ENCODE assay signal across 1 cellular context in the genomic region with DNA sequence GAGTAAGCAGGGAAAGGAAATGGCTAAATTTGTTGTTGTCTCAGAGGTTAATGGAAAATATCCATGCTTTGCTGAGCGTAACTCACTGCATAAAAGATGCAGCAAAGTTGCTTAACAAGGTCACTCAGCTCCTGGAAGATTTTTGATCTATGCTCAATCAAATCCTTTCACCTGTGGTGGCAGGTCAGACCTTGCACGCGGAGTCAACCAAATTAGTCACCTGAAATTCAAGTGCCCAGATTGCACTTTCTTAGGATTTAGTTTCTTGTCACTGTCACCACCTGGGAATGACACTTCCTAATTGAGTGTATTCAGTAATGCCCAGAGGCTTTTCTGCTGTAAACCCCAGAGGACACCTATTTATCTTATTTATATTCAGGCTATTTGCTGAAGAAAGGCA.
TF ChIP-seq lines count a peak whose summit lies in the region.

No MANE protein-coding gene starts in this region.

TF ChIP-seq in GM23338, 12 proteins besides CTCF, POLR2A, EP300 and RAD21:
- TF ChIP-seq ZNF331 (CRISPR knock-in tag; IDR thresholded peaks at IDR 0.05; ENCODE audit: low read depth) (no peak), EZH2 (IDR thresholded peaks at IDR 0.05; ENCODE audit: low read depth, unreplicated experiment) (no peak), POLR2AphosphoS5 (IDR thresholded peaks at IDR 0.05; ENCODE audit: low read depth) (no peak), EZH2phosphoT487 (IDR thresholded peaks at IDR 0.05; ENCODE audit: unreplicated experiment) (no peak), STAT1 (IDR thresholded peaks at IDR 0.05; ENCODE audit: unreplicated experiment) (no peak)
- TF ChIP-seq, protein P1, sequence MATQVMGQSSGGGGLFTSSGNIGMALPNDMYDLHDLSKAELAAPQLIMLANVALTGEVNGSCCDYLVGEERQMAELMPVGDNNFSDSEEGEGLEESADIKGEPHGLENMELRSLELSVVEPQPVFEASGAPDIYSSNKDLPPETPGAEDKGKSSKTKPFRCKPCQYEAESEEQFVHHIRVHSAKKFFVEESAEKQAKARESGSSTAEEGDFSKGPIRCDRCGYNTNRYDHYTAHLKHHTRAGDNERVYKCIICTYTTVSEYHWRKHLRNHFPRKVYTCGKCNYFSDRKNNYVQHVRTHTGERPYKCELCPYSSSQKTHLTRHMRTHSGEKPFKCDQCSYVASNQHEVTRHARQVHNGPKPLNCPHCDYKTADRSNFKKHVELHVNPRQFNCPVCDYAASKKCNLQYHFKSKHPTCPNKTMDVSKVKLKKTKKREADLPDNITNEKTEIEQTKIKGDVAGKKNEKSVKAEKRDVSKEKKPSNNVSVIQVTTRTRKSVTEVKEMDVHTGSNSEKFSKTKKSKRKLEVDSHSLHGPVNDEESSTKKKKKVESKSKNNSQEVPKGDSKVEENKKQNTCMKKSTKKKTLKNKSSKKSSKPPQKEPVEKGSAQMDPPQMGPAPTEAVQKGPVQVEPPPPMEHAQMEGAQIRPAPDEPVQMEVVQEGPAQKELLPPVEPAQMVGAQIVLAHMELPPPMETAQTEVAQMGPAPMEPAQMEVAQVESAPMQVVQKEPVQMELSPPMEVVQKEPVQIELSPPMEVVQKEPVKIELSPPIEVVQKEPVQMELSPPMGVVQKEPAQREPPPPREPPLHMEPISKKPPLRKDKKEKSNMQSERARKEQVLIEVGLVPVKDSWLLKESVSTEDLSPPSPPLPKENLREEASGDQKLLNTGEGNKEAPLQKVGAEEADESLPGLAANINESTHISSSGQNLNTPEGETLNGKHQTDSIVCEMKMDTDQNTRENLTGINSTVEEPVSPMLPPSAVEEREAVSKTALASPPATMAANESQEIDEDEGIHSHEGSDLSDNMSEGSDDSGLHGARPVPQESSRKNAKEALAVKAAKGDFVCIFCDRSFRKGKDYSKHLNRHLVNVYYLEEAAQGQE (IDR thresholded peaks at IDR 0.05; ENCODE audit: unreplicated experiment), result no peak
- TF ChIP-seq, protein P2, sequence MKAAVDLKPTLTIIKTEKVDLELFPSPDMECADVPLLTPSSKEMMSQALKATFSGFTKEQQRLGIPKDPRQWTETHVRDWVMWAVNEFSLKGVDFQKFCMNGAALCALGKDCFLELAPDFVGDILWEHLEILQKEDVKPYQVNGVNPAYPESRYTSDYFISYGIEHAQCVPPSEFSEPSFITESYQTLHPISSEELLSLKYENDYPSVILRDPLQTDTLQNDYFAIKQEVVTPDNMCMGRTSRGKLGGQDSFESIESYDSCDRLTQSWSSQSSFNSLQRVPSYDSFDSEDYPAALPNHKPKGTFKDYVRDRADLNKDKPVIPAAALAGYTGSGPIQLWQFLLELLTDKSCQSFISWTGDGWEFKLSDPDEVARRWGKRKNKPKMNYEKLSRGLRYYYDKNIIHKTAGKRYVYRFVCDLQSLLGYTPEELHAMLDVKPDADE (IDR thresholded peaks at IDR 0.05), result no peak
- TF ChIP-seq, protein P3, sequence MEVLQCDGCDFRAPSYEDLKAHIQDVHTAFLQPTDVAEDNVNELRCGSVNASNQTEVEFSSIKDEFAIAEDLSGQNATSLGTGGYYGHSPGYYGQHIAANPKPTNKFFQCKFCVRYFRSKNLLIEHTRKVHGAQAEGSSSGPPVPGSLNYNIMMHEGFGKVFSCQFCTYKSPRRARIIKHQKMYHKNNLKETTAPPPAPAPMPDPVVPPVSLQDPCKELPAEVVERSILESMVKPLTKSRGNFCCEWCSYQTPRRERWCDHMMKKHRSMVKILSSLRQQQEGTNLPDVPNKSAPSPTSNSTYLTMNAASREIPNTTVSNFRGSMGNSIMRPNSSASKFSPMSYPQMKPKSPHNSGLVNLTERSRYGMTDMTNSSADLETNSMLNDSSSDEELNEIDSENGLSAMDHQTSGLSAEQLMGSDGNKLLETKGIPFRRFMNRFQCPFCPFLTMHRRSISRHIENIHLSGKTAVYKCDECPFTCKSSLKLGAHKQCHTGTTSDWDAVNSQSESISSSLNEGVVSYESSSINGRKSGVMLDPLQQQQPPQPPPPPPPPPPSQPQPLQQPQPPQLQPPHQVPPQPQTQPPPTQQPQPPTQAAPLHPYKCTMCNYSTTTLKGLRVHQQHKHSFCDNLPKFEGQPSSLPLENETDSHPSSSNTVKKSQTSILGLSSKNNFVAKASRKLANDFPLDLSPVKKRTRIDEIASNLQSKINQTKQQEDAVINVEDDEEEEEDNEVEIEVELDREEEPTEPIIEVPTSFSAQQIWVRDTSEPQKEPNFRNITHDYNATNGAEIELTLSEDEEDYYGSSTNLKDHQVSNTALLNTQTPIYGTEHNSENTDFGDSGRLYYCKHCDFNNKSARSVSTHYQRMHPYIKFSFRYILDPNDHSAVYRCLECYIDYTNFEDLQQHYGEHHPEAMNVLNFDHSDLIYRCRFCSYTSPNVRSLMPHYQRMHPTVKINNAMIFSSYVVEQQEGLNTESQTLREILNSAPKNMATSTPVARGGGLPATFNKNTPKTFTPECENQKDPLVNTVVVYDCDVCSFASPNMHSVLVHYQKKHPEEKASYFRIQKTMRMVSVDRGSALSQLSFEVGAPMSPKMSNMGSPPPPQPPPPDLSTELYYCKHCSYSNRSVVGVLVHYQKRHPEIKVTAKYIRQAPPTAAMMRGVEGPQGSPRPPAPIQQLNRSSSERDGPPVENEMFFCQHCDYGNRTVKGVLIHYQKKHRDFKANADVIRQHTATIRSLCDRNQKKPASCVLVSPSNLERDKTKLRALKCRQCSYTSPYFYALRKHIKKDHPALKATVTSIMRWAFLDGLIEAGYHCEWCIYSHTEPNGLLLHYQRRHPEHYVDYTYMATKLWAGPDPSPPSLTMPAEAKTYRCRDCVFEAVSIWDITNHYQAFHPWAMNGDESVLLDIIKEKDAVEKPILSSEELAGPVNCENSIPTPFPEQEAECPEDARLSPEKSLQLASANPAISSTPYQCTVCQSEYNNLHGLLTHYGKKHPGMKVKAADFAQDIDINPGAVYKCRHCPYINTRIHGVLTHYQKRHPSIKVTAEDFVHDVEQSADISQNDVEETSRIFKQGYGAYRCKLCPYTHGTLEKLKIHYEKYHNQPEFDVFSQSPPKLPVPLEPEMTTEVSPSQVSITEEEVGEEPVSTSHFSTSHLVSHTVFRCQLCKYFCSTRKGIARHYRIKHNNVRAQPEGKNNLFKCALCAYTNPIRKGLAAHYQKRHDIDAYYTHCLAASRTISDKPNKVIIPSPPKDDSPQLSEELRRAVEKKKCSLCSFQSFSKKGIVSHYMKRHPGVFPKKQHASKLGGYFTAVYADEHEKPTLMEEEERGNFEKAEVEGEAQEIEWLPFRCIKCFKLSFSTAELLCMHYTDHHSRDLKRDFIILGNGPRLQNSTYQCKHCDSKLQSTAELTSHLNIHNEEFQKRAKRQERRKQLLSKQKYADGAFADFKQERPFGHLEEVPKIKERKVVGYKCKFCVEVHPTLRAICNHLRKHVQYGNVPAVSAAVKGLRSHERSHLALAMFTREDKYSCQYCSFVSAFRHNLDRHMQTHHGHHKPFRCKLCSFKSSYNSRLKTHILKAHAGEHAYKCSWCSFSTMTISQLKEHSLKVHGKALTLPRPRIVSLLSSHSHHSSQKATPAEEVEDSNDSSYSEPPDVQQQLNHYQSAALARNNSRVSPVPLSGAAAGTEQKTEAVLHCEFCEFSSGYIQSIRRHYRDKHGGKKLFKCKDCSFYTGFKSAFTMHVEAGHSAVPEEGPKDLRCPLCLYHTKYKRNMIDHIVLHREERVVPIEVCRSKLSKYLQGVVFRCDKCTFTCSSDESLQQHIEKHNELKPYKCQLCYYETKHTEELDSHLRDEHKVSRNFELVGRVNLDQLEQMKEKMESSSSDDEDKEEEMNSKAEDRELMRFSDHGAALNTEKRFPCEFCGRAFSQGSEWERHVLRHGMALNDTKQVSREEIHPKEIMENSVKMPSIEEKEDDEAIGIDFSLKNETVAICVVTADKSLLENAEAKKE (CRISPR knock-in tag; IDR thresholded peaks at IDR 0.05), result no peak
